Comparison of ENCODE assay signal across 2 cellular contexts in genomic region chr11:122595246-122595645, GRCh38.
"Had no signal": no experiment of that assay in that cellular context is flagged by ENCODE, and none has a peak within 500 bp of the region (broad histone marks: within the 10 kb centered on the region; RNA-seq: fewer than 3 reads in every experiment).

No MANE protein-coding gene starts in this region.

- ATAC-seq: GM23338 had no signal

- H3K4me3 ChIP-seq: GM23338 had no signal

- DNase-seq: H9 had no signal
